12 cellular contexts compared by ENCODE assay signal in the genomic region with DNA sequence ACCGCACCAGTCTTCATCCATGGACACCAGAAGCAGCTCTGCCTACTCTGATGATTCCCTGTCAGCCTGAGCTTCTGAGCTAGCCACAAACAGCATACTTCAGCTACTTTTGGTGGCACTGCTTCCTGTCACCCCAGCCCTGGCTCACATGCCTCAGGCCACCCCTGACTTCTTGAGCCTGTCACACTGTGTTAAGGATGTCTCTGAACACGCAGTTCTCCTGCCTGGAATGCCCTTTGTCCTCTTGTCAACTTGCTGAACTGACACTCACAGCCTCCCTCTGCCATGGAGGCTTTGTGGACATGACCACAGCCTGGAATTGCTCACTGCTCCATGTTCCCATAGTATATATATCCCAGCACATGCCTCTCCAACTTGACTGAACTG. TPM values are rescaled to one million over a fixed set of nuclear protein-coding genes. Genes with fewer than 3 reads are reported as not detected.
A peak's percentile ranks its signal among the peaks of the same experiment; 100 is the strongest.
DNase-seq lines count a peak whose midpoint lies in the region; ATAC-seq and TF ChIP-seq lines count a peak whose summit lies in the region.
"Had no signal": no experiment of that assay in that cellular context is flagged by ENCODE, and none has a peak within 500 bp of the region (broad histone marks: within the 10 kb centered on the region; RNA-seq: fewer than 3 reads in every experiment).

No MANE protein-coding gene starts in this region.

- H3K27ac ChIP-seq in hepatocyte, result peak overlapping the region; percentile 9

- H3K9me3 ChIP-seq in hepatocyte (ENCODE audit: low read depth), result no peaks in the 10 kb centered on the region

- DNase-seq in hepatocyte (ENCODE audit: low spot score) (no peak), sciatic nerve (ENCODE audit: low spot score) (no peak), hypothalamus (lab: John Stamatoyannopoulos, UW) (no peak)
- DNase-seq in central memory CD4-positive, alpha-beta T cell, result no peak
- no peak for DNase-seq in effector CD8-positive, alpha-beta T cell (lab: John Stamatoyannopoulos, UW)
- DNase-seq: left colon; stimulated activated CD4-positive, alpha-beta T cell treated with anti-CD3 and anti-CD28 coated beads, Interleukin-2, amount 100 ng/mL, for 48 hours had no signal

- no peaks in the 10 kb centered on the region for H3K27me3 ChIP-seq in hepatocyte

- H3K4me3 ChIP-seq in hepatocyte, result no peak overlapping the region

- H2AFZ ChIP-seq in hepatocyte, result no peak overlapping the region

- ATAC-seq in GM21786 (IDR thresholded peaks at IDR 0.05; ENCODE audit: unreplicated experiment) (peak; percentile 3), sciatic nerve (peak; percentile 52), GM21381 (IDR thresholded peaks at IDR 0.05; ENCODE audit: unreplicated experiment) (no peak)
- ATAC-seq in activated T-helper 17 cell treated with anti-CD3 and anti-CD28 coated beads, Interleukin-2, amount 50 U/mL, for 72 hours (replicated peaks), result peak; percentile 32
- ATAC-seq: left colon had no signal

- H3K27ac Mint-ChIP-seq in activated T-helper 17 cell treated with anti-CD3 and anti-CD28 coated beads, Interleukin-2, amount 50 U/mL, for 72 hours, result peak overlapping the region; percentile 84

- no peaks in the 10 kb centered on the region for H3K27me3 Mint-ChIP-seq in activated T-helper 17 cell treated with anti-CD3 and anti-CD28 coated beads, Interleukin-2, amount 50 U/mL, for 72 hours
- H3K27me3 Mint-ChIP-seq: IgD-negative memory B cell had no signal

- peaks cover 44% of the 10 kb centered on the region for H3K4me1 Mint-ChIP-seq in activated T-helper 17 cell treated with anti-CD3 and anti-CD28 coated beads, Interleukin-2, amount 50 U/mL, for 72 hours

- H3K79me2 ChIP-seq in hepatocyte, result peaks cover 99% of the 10 kb centered on the region

- H3K9me2 ChIP-seq in hepatocyte (replicated peaks; ENCODE audit: insufficient read depth), result no peaks in the 10 kb centered on the region

- no peak overlapping the region for H3K4me2 ChIP-seq in hepatocyte

- H3K4me3 Mint-ChIP-seq in activated T-helper 17 cell treated with anti-CD3 and anti-CD28 coated beads, Interleukin-2, amount 50 U/mL, for 72 hours, result no peak overlapping the region

- no peaks in the 10 kb centered on the region for H3K9me3 Mint-ChIP-seq in activated T-helper 17 cell treated with anti-CD3 and anti-CD28 coated beads, Interleukin-2, amount 50 U/mL, for 72 hours
- H3K9me3 Mint-ChIP-seq: IgD-negative memory B cell had no signal

- intact Hi-C loops in sciatic nerve (cut with DNase I), result no loop called here

- peaks cover 62% of the 10 kb centered on the region for H3K4me1 ChIP-seq in hepatocyte (ENCODE audit: insufficient read depth)

- WGBS in hepatocyte (ENCODE audit: low lambda C conversion rate, missing lambda C conversion rate), result 72% methylated on average over 2 of the region's 2 CpGs

- TF ChIP-seq CTCF in hepatocyte (IDR thresholded peaks at IDR 0.05; ENCODE audit: poor library complexity), result no peak

- peaks cover 3% of the 10 kb centered on the region for H3K36me3 ChIP-seq in hepatocyte (replicated peaks; ENCODE audit: insufficient read depth, low read depth)

- H4K20me1 ChIP-seq in hepatocyte (ENCODE audit: insufficient read depth, poor library complexity, severe bottlenecking), result peaks cover 88% of the 10 kb centered on the region

- peaks cover 60% of the 10 kb centered on the region for H3K36me3 Mint-ChIP-seq in activated T-helper 17 cell treated with anti-CD3 and anti-CD28 coated beads, Interleukin-2, amount 50 U/mL, for 72 hours (ENCODE audit: low read depth)

RNA-seq across cellular contexts. Expression of a gene that starts 7.2 kb away (rescaled TPM):
- total RNA-seq in activated T-helper 17 cell treated with anti-CD3 and anti-CD28 coated beads, Interleukin-2, amount 50 U/mL, for 72 hours, result 100 to 1,000 TPM in 1 of 2 donors, 10 to 100 TPM in 1; 84.8 to 173 TPM
- total RNA-seq in hepatocyte, result 304 and 311 TPM in 2 replicates
- 180 and 198 TPM in 2 replicates for polyA plus RNA-seq in hepatocyte
- total RNA-seq in sciatic nerve, result 129 TPM

RNA-seq across cellular contexts. Expression of a gene that starts 55.3 kb away (rescaled TPM):
- not detected for total RNA-seq in activated T-helper 17 cell treated with anti-CD3 and anti-CD28 coated beads, Interleukin-2, amount 50 U/mL, for 72 hours
- total RNA-seq in hepatocyte (not detected in 2 replicates), sciatic nerve (not detected)
- not detected in 2 replicates for polyA plus RNA-seq in hepatocyte
- total RNA-seq: NCI-H460 had no signal
- polyA plus RNA-seq: IgD-negative memory B cell had no signal
